In the genomic region with DNA sequence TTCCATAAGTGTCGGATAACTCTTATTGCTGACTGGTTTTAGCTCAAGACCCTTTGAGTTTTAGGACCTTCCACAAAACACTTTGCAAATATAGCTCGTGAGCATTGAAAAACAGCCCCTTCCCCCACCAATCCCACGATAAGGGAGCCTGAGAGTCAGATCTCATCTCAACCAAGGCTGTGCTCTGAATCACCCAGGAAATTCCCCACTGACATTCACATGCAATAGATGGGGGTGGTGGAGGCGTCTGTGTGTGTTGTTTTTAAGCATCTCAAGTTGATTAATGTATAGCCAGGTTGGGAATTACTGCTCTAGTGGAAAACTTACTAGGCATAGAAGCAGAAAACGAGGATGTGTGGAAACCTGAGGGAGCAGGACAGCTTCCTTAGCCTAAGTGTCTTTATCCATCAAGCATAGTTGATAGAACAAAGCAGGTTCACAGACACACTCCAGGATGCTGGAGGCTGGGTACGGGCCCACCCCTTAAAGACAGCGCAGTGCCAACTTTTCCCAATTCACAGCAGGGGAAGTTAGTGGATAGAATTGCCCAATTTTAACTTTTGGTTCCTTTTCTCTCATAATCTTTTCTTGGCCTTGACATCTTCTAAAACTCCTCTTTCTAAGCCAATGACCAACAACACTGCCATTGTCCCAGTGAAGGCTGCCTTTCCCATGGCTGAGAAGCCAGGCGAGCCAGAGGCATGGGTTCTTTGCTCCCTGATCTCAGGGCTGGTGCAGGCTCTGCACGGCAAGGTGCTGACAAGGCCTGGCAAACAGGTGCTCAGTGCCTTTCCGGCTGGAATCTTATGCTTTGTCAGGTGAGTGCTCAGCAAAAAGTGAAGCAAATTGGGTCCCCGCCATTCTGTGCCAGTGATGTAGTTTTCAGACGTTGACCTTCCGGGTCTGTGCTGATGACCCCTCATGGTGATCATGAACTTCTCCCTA, we compare ENCODE assay signal across 8 cellular contexts.
DNase-seq lines count a peak whose midpoint lies in the region; ATAC-seq and TF ChIP-seq lines count a peak whose summit lies in the region.

No MANE protein-coding gene starts in this region.

- no TSS peak for BruUV-seq in Calu3 (replicated peaks; lab: Mats Ljungman, UMichigan)

- CTCF ChIA-PET in Calu3 (lab: Charles Lee) = interaction anchor here (0.9 to 1.0 kb wide), 2 partner anchors 8 to 10 kb away, joined by 3 read pairs; no protein-coding TSS in a partner anchor

- H3K9me3 Mint-ChIP-seq in Calu3 (ENCODE audit: low read depth, unreplicated experiment) = peaks cover 8% of the 10 kb centered on the region

- 69 to 80% methylated on average over 9 to 10 of the region's 13 CpGs for WGBS in gastroesophageal sphincter (ENCODE audit: low coverage in 1 of 2), 2 donors

- peaks cover 3% of the 10 kb centered on the region for H3K9me3 ChIP-seq in RWPE2 (ENCODE audit: severe bottlenecking)
- H3K9me3 ChIP-seq in gastroesophageal sphincter = peaks cover 0 to 28% (median 0%) of the 10 kb centered on the region in 3 donors

- no peak for TF ChIP-seq POLR2A in gastroesophageal sphincter (IDR thresholded peaks at IDR 0.05)

- no peaks in the 10 kb centered on the region for H3K27me3 Mint-ChIP-seq in Calu3 (ENCODE audit: unreplicated experiment)

- no peaks in the 10 kb centered on the region for H3K27me3 ChIP-seq in RWPE2 (ENCODE audit: insufficient read depth, poor library complexity, severe bottlenecking)
- peaks cover 40% of the 10 kb centered on the region for H3K27me3 ChIP-seq in gastroesophageal sphincter

- DNase-seq in Calu3 = no peak
- DNase-seq in RWPE2 (ENCODE audit: low spot score) = no peak
- DNase-seq in glomerular visceral epithelial cell (ENCODE audit: extremely low spot score) = peak; percentile 88
- no peak for DNase-seq in NCI-H524 (lab: John Stamatoyannopoulos, UW)
- no peak for DNase-seq in pons (ENCODE audit: low spot score)
- no peak for DNase-seq in HUDEP-2 (lab: John Stamatoyannopoulos, UW; ENCODE audit: unreplicated experiment in 76 of 76)

- H3K4me3 ChIP-seq in RWPE2 (ENCODE audit: severe bottlenecking) (no peak overlapping the region), gastroesophageal sphincter (no peak overlapping the region)

- intact Hi-C loops in Calu3 (cut with micrococcal nuclease; ENCODE audit: unreplicated experiment) = no loop called here

- ATAC-seq in GM21526 (IDR thresholded peaks at IDR 0.05; ENCODE audit: low FRiP score, unreplicated experiment) (peak; percentile 59), RWPE2 (ENCODE audit: low read depth) (0 out of 3 replicates have a peak, but pooled peaks have one; percentile 57), gastroesophageal sphincter (no peak)

- TF ChIP-seq CTCF in Calu3 (IDR thresholded peaks at IDR 0.05; ENCODE audit: unreplicated experiment) = no peak
- no peak for TF ChIP-seq CTCF in RWPE2 (IDR thresholded peaks at IDR 0.05; ENCODE audit: poor library complexity, severe bottlenecking)
- no peak for TF ChIP-seq CTCF in gastroesophageal sphincter (IDR thresholded peaks at IDR 0.05)

- no peak overlapping the region for H3K27ac ChIP-seq in RWPE2 (ENCODE audit: poor library complexity, severe bottlenecking)
- no peak overlapping the region for H3K27ac ChIP-seq in gastroesophageal sphincter

- H3K27ac Mint-ChIP-seq in Calu3 (ENCODE audit: unreplicated experiment) = peak overlapping the region; percentile 53

- peaks cover 4% of the 10 kb centered on the region for H3K36me3 Mint-ChIP-seq in Calu3 (ENCODE audit: insufficient read depth, unreplicated experiment)

- H3K4me1 Mint-ChIP-seq in Calu3 (ENCODE audit: low read depth, unreplicated experiment) = peaks cover 32% of the 10 kb centered on the region

- H3K36me3 ChIP-seq in RWPE2 (ENCODE audit: low read depth) = no peaks in the 10 kb centered on the region
- no peaks in the 10 kb centered on the region for H3K36me3 ChIP-seq in gastroesophageal sphincter

- H3K4me1 ChIP-seq in RWPE2 (ENCODE audit: insufficient read depth, poor library complexity, severe bottlenecking) = no peaks in the 10 kb centered on the region
- H3K4me1 ChIP-seq in gastroesophageal sphincter = no peaks in the 10 kb centered on the region

- no peak for TF ChIP-seq EP300 in gastroesophageal sphincter (IDR thresholded peaks at IDR 0.05)

- no peak overlapping the region for H3K4me3 Mint-ChIP-seq in Calu3 (ENCODE audit: low read depth, unreplicated experiment)
